Comparison of ENCODE assay signal across 8 cellular contexts in genomic region chrX:41010188-41010846, GRCh38.
DNase-seq lines count a peak whose midpoint lies in the region; ATAC-seq and TF ChIP-seq lines count a peak whose summit lies in the region.

No MANE protein-coding gene starts in this region.

- H3K4me3 Mint-ChIP-seq in activated CD8-positive, alpha-beta T cell treated with anti-CD3 and anti-CD28 coated beads, Interleukin-2, amount 10 ng/mL, durations not matched to agents 7 days and 5 days = peak overlapping the region; percentile 66
- peak overlapping the region; percentile 67 to 68 for H3K4me3 Mint-ChIP-seq in effector memory CD8-positive, alpha-beta T cell

- no peaks in the 10 kb centered on the region for H3K79me1 ChIP-seq in mesendoderm (ENCODE audit: low read length)

- H4K8ac ChIP-seq in mesendoderm (ENCODE audit: low read depth, low read length) = no peak overlapping the region

- H3K27me3 Mint-ChIP-seq in activated CD8-positive, alpha-beta T cell treated with anti-CD3 and anti-CD28 coated beads, Interleukin-2, amount 10 ng/mL, durations not matched to agents 7 days and 5 days (ENCODE audit: low read depth) = peaks cover 2% of the 10 kb centered on the region
- no peaks in the 10 kb centered on the region for H3K27me3 Mint-ChIP-seq in effector memory CD8-positive, alpha-beta T cell

- no peak overlapping the region for H3K4me2 ChIP-seq in mesendoderm (ENCODE audit: low read length)

- POLR2A ChIA-PET in activated CD8-positive, alpha-beta T cell treated with anti-CD3 and anti-CD28 coated beads, Interleukin-2, amount 10 ng/mL, durations not matched to agents 7 days and 5 days (lab: Charles Lee) = interaction anchor here (1.0 to 2.8 kb wide), 3 partner anchors 16 to 75 kb away, joined by 3 to 20 read pairs (median 5); partner anchors contain the start of gene USP9X

- no CpG with 5 or more reads among the region's 22 CpGs for WGBS in mesendoderm (ENCODE audit: extremely low coverage, insufficient coverage, low lambda C conversion rate)

- H3K36me3 ChIP-seq in mesendoderm (ENCODE audit: control insufficient read depth, insufficient read depth, low read length) = no peaks in the 10 kb centered on the region

- H2BK5ac ChIP-seq in mesendoderm (ENCODE audit: low read length) = no peak overlapping the region

- TF ChIP-seq CTCF in GM12874 (IDR thresholded peaks at IDR 0.05; ENCODE audit: insufficient read depth, low read depth, low read length) = peak; percentile 7; the same call in 1 of the 2 replicates

- peak overlapping the region; percentile 89 for H3K27ac Mint-ChIP-seq in activated CD8-positive, alpha-beta T cell treated with anti-CD3 and anti-CD28 coated beads, Interleukin-2, amount 10 ng/mL, durations not matched to agents 7 days and 5 days
- peak overlapping the region; percentile 52 to 85 for H3K27ac Mint-ChIP-seq in effector memory CD8-positive, alpha-beta T cell

- H3K79me2 ChIP-seq in mesendoderm (ENCODE audit: control insufficient read depth, insufficient read depth, low read length) = no peaks in the 10 kb centered on the region

- no peak overlapping the region for H4K5ac ChIP-seq in mesendoderm (ENCODE audit: low read length)

- no peaks in the 10 kb centered on the region for H3K9me3 Mint-ChIP-seq in activated CD8-positive, alpha-beta T cell treated with anti-CD3 and anti-CD28 coated beads, Interleukin-2, amount 10 ng/mL, durations not matched to agents 7 days and 5 days (ENCODE audit: insufficient read depth)
- no peaks in the 10 kb centered on the region for H3K9me3 Mint-ChIP-seq in effector memory CD8-positive, alpha-beta T cell

- H2BK15ac ChIP-seq in mesendoderm (replicated peaks; ENCODE audit: low read depth) = no peak overlapping the region

- peak overlapping the region; percentile 3 for H3K18ac ChIP-seq in mesendoderm (ENCODE audit: low read length)

- no peak overlapping the region for H3K9ac ChIP-seq in mesendoderm (ENCODE audit: low read length)

- peak; percentile 93 for ATAC-seq in activated CD8-positive, alpha-beta T cell treated with anti-CD3 and anti-CD28 coated beads, Interleukin-2, amount 10 ng/mL, durations not matched to agents 7 days and 5 days
- ATAC-seq in effector memory CD8-positive, alpha-beta T cell (replicated peaks) = peak; percentile 93
- no peak for ATAC-seq in GM21423 (IDR thresholded peaks at IDR 0.05; ENCODE audit: unreplicated experiment)

- H3K4me1 ChIP-seq in mesendoderm (ENCODE audit: control insufficient read depth, low read depth, low read length) = no peaks in the 10 kb centered on the region

- no peaks in the 10 kb centered on the region for H3K36me3 Mint-ChIP-seq in activated CD8-positive, alpha-beta T cell treated with anti-CD3 and anti-CD28 coated beads, Interleukin-2, amount 10 ng/mL, durations not matched to agents 7 days and 5 days (ENCODE audit: low read depth)
- H3K36me3 Mint-ChIP-seq in effector memory CD8-positive, alpha-beta T cell (ENCODE audit: insufficient read depth) = no peaks in the 10 kb centered on the region

- H3K27ac ChIP-seq in mesendoderm (ENCODE audit: low read depth, low read length) = no peak overlapping the region

- no peaks in the 10 kb centered on the region for H3K27me3 ChIP-seq in mesendoderm (ENCODE audit: insufficient read depth, low read length, poor library complexity)

- H3K4ac ChIP-seq in mesendoderm (ENCODE audit: low read depth, low read length) = no peak overlapping the region

- no peak overlapping the region for H3K56ac ChIP-seq in mesendoderm (ENCODE audit: low read length)

- DNase-seq in NCI-H226 = peak; percentile 77
- DNase-seq in activated CD8-positive, alpha-beta T cell treated with anti-CD3 and anti-CD28 coated beads, Interleukin-2, amount 10 ng/mL, durations not matched to agents 7 days and 5 days = peak; percentile 77
- DNase-seq in effector memory CD8-positive, alpha-beta T cell = peak; percentile 9 to 21 (median 20)
- DNase-seq in mesendoderm = peak; percentile 69
- DNase-seq in stimulated activated CD8-positive, alpha-beta memory T cell treated with anti-CD3 and anti-CD28 coated beads, Interleukin-12 subunit alpha, Interleukin-12 subunit beta, amount 100 ng/mL, for 1 hour (ENCODE audit: low read depth) = peak; percentile 4
- DNase-seq in NCI-H1436 treated with DMSO at 0.1 percent for 48 hours (lab: John Stamatoyannopoulos, UW) = no peak

- CTCF ChIA-PET in activated CD8-positive, alpha-beta T cell treated with anti-CD3 and anti-CD28 coated beads, Interleukin-2, amount 10 ng/mL, durations not matched to agents 7 days and 5 days (lab: Charles Lee) = interaction anchor here (1.1 to 2.3 kb wide), 2 partner anchors 58 to 104 kb away, joined by 3 to 7 read pairs; no protein-coding TSS in a partner anchor

- H2AK5ac ChIP-seq in mesendoderm (ENCODE audit: low read length) = no peak overlapping the region

- H3K23ac ChIP-seq in mesendoderm (ENCODE audit: low read length) = no peak overlapping the region

- no peak overlapping the region for H2BK120ac ChIP-seq in mesendoderm (ENCODE audit: low read depth, low read length)

- H3K4me3 ChIP-seq in mesendoderm (ENCODE audit: low read length) = no peak overlapping the region

- H3K4me1 Mint-ChIP-seq in activated CD8-positive, alpha-beta T cell treated with anti-CD3 and anti-CD28 coated beads, Interleukin-2, amount 10 ng/mL, durations not matched to agents 7 days and 5 days (ENCODE audit: low read depth) = peaks cover 23% of the 10 kb centered on the region
- peaks cover 8 to 10% of the 10 kb centered on the region in 2 donors for H3K4me1 Mint-ChIP-seq in effector memory CD8-positive, alpha-beta T cell (ENCODE audit: low read depth in 2 of 2)
